ENCODE assay signal across 19 cellular contexts in genomic region chr6:158150701-158151100, GRCh38. TPM values are rescaled to one million over a fixed set of nuclear protein-coding genes. Genes with fewer than 3 reads are reported as not detected.
DNase-seq lines count a peak whose midpoint lies in the region; ATAC-seq and TF ChIP-seq lines count a peak whose summit lies in the region.
"Had no signal": no experiment of that assay in that cellular context is flagged by ENCODE, and none has a peak within 500 bp of the region (broad histone marks: within the 10 kb centered on the region; RNA-seq: fewer than 3 reads in every experiment).

No MANE protein-coding gene starts in this region.

- POLR2A ChIA-PET in HEK293 (lab: Yijun Ruan, JAX): interaction anchor here (0.6 to 1.0 kb wide), 3 partner anchors 12 to 316 kb away, joined by 4 to 12 read pairs (median 4); partner anchors contain the start of genes GTF2H5 and SERAC1

- no peak overlapping the region for H3K4me3 ChIP-seq in HEK293 (ENCODE audit: low read depth, low read length)
- H3K4me3 ChIP-seq: uterus had no signal

- peaks cover 5% of the 10 kb centered on the region; the same call in 1 of the 2 replicates for H3K4me1 ChIP-seq in HEK293 (ENCODE audit: control insufficient read depth, insufficient read depth, low read length)
- H3K4me1 ChIP-seq: uterus had no signal

- ATAC-seq in GM19328 (IDR thresholded peaks at IDR 0.05; ENCODE audit: unreplicated experiment) (no peak), HG03354 (IDR thresholded peaks at IDR 0.05; ENCODE audit: poor library complexity, severe bottlenecking, unreplicated experiment) (no peak)

- H3K36me3 ChIP-seq in HEK293 (ENCODE audit: control insufficient read depth in 2 of 2, insufficient read depth in 1 of 2, low read length in 2 of 2): peaks cover 9 to 30% of the 10 kb centered on the region in 2 experiments
- H3K36me3 ChIP-seq: uterus had no signal

- H3K9me3 ChIP-seq in HEK293 (ENCODE audit: control insufficient read depth, insufficient read depth, low read depth, low read length): no peaks in the 10 kb centered on the region
- H3K9me3 ChIP-seq: uterus had no signal

- no peak overlapping the region for H3K27ac ChIP-seq in HEK293 (ENCODE audit: extremely low read depth, low read depth, low read length)
- H3K27ac ChIP-seq: uterus had no signal

- DNase-seq in A172 (ENCODE audit: low spot score): peak; percentile 57
- peak; percentile 37 for DNase-seq in SW480 (ENCODE audit: low spot score)
- DNase-seq in fibroblast of peridontal ligament (ENCODE audit: extremely low read depth): peak; percentile 84
- DNase-seq in cortex of kidney (lab: John Stamatoyannopoulos, UW): no peak
- DNase-seq in activated CD4-positive, alpha-beta T cell treated with anti-CD3 and anti-CD28 coated beads, Interleukin-2, amount 50 U/mL, for 48 hours: no peak
- DNase-seq: activated CD4-positive, alpha-beta memory T cell treated with anti-CD3 and anti-CD28 coated beads for 36 hours; activated naive CD4-positive, alpha-beta T cell treated with anti-CD3 and anti-CD28 coated beads, Interleukin-2, amount 50 U/mL, for 16 hours; activated T-cell treated with anti-CD3 and anti-CD28 coated beads, Interleukin-2, amount 50 U/mL, for 24 hours; CD4-positive, CD25-positive, alpha-beta regulatory T cell; erythroblast; head of caudate nucleus; islet precursor cell; KG1; NCI-H1092 treated with DMSO at 0.1 percent for 48 hours; NCI-H2171; uterus had no signal

- CTCF ChIA-PET in HEK293 (lab: Yijun Ruan, JAX): interaction anchor here (0.5 to 10.1 kb wide), 6 partner anchors 18 to 540 kb away, joined by 3 to 103 read pairs (median 6); no protein-coding TSS in a partner anchor

- TF ChIP-seq CTCF in HEK293 (tag by site-specific recombination; IDR thresholded peaks at IDR 0.05): no peak

TF ChIP-seq in HEK293, 187 proteins besides CTCF, POLR2A, EP300 and RAD21:
- TF ChIP-seq OSR2 (tag by site-specific recombination; IDR thresholded peaks at IDR 0.05): peak; percentile 75; the same call in 1 of the 2 replicates
- TF ChIP-seq ATF2 (tag by site-specific recombination; IDR thresholded peaks at IDR 0.05; ENCODE audit: low read depth): 0 out of 2 replicates have a peak, but pooled peaks have one; percentile 20
- TF ChIP-seq, protein P1, sequence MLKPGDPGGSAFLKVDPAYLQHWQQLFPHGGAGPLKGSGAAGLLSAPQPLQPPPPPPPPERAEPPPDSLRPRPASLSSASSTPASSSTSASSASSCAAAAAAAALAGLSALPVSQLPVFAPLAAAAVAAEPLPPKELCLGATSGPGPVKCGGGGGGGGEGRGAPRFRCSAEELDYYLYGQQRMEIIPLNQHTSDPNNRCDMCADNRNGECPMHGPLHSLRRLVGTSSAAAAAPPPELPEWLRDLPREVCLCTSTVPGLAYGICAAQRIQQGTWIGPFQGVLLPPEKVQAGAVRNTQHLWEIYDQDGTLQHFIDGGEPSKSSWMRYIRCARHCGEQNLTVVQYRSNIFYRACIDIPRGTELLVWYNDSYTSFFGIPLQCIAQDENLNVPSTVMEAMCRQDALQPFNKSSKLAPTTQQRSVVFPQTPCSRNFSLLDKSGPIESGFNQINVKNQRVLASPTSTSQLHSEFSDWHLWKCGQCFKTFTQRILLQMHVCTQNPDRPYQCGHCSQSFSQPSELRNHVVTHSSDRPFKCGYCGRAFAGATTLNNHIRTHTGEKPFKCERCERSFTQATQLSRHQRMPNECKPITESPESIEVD (tag by site-specific recombination; IDR thresholded peaks at IDR 0.05): peak; percentile 77
- TF ChIP-seq ZNF585B (tag by site-specific recombination; IDR thresholded peaks at IDR 0.05): no peak
- TF ChIP-seq ZNF843 (tag by site-specific recombination; IDR thresholded peaks at IDR 0.05): peak; percentile 57; the same call in 1 of the 2 replicates
- 0 out of 2 replicates have a peak, but pooled peaks have one; percentile 18 for TF ChIP-seq HOXD13 (CRISPR knock-in tag; IDR thresholded peaks at IDR 0.05; ENCODE audit: borderline replicate concordance)
- 0 out of 2 replicates have a peak, but pooled peaks have one; percentile 17 for TF ChIP-seq BCL11A (tag by site-specific recombination; IDR thresholded peaks at IDR 0.05; ENCODE audit: low read depth)
- no peak for TF ChIP-seq ZNF174 (tag by site-specific recombination; IDR thresholded peaks at IDR 0.05)
- TF ChIP-seq PATZ1 (tag by site-specific recombination; IDR thresholded peaks at IDR 0.05): no peak
- TF ChIP-seq ZEB2 (tag by site-specific recombination; IDR thresholded peaks at IDR 0.05): peak; percentile 57; the same call in 1 of the 2 replicates
- TF ChIP-seq ZNF549 (tag by site-specific recombination; IDR thresholded peaks at IDR 0.05): peak; percentile 92
TF ChIP-seq in HEK293: peak in this region for 8.

RNA-seq across cellular contexts. Expression of gene SERAC1, which starts 17.4 kb away (rescaled TPM):
- total RNA-seq in A172 (2014; rRNA removed; shearing (Covaris generic)): 10.2 and 11.0 TPM in 2 replicates

RNA-seq across cellular contexts. Expression of gene GTF2H5, which starts 17.4 kb away (rescaled TPM):
- 8.5 and 14.9 TPM in 2 replicates for total RNA-seq in A172 (2014; rRNA removed; shearing (Covaris generic))

Comparison
In these comparisons a context has a peak if more than half of its experiments do, and no peak if none do; other contexts are left out.
1. DNase-seq: peak in A172 (single experiment), SW480 (single experiment) and fibroblast of peridontal ligament (single experiment); none in cortex of kidney (single experiment) and activated CD4-positive, alpha-beta T cell treated with anti-CD3 and anti-CD28 coated beads, Interleukin-2, amount 50 U/mL, for 48 hours (0 of 2).